In genomic region chr2:147352775-147353381, GRCh38 we compare ENCODE assay signal across 21 cellular contexts.
"Had no signal": no experiment of that assay in that cellular context is flagged by ENCODE, and none has a peak within 500 bp of the region (broad histone marks: within the 10 kb centered on the region; RNA-seq: fewer than 3 reads in every experiment).

No MANE protein-coding gene starts in this region.

- DNase-seq: activated CD4-positive, alpha-beta T cell treated with anti-CD3 and anti-CD28 coated beads for 1 hour; activated CD8-positive, alpha-beta memory T cell treated with anti-CD3 and anti-CD28 coated beads for 24 hours; activated CD8-positive, alpha-beta memory T cell treated with anti-CD3 and anti-CD28 coated beads, Interleukin-2, amount 50 U/mL, for 48 hours; activated effector memory CD4-positive, alpha-beta T cell treated with Interleukin-2 at 50 U/mL for 16 hours; activated naive CD4-positive, alpha-beta T cell treated with anti-CD3 and anti-CD28 coated beads, Interleukin-2, amount 10 ng/mL, durations not matched to agents 7 days and 5 days; activated naive CD8-positive, alpha-beta T cell treated with anti-CD3 and anti-CD28 coated beads, Interleukin-2, amount 50 U/mL, for 24 hours; activated T-cell treated with anti-CD3 and anti-CD28 coated beads, Interleukin-2, amount 50 U/mL, for 48 hours; mesenchymal stem cell; mucosa of descending colon; naive B cell; spleen; stimulated activated CD4-positive, alpha-beta T cell treated with anti-CD3 and anti-CD28 coated beads, Interleukin-4, amount 100 ng/mL, for 4 hours; testis; upper lobe of left lung; WERI-Rb-1 had no signal

- H3K9ac ChIP-seq: parathyroid adenoma had no signal

- H3K27ac ChIP-seq: ascending aorta, breast epithelium, coronary artery, parathyroid adenoma, spleen, testis, upper lobe of left lung, WERI-Rb-1 had no signal

- H3K4me3 ChIP-seq: ascending aorta, breast epithelium, coronary artery, mucosa of descending colon, spleen, testis, upper lobe of left lung had no signal

- H2AFZ ChIP-seq: parathyroid adenoma had no signal

- H3K79me2 ChIP-seq: parathyroid adenoma had no signal

- H3K27me3 ChIP-seq: ascending aorta, breast epithelium, spleen, testis, upper lobe of left lung had no signal

- H3K4me1 ChIP-seq: ascending aorta, breast epithelium, parathyroid adenoma, spleen, testis, upper lobe of left lung had no signal

- H3K36me3 ChIP-seq: ascending aorta, breast epithelium, spleen, upper lobe of left lung, WERI-Rb-1 had no signal

- ATAC-seq: activated naive CD8-positive, alpha-beta T cell treated with anti-CD3 and anti-CD28 coated beads, Interleukin-2, amount 50 U/mL, for 24 hours; esophagus mucosa; mucosa of descending colon; stimulated activated memory B cell treated with anti-CD40 and anti-IgM and Interleukin-4, amounts not matched to agents 10 μg/mL and 1 μg/mL and 100 μg/mL, for 72 hours had no signal

- H3K9me3 ChIP-seq: ascending aorta, breast epithelium, mucosa of descending colon, spleen, testis, upper lobe of left lung had no signal
